8 cellular contexts compared by ENCODE assay signal in genomic region chr10:69409176-69409495, GRCh38. TPM values are rescaled to one million over a fixed set of nuclear protein-coding genes. Genes with fewer than 3 reads are reported as not detected.
DNase-seq lines count a peak whose midpoint lies in the region; TF ChIP-seq lines count a peak whose summit lies in the region.

No MANE protein-coding gene starts in this region.

- intact Hi-C loops in ascending aorta (cut with DNase I), result loop anchor here (2.0 to 5.0 kb wide), 4 partner anchors 90 to 417 kb away; partner anchors contain the start of gene FAM241B
- intact Hi-C loops in testis (cut with DNase I; ENCODE audit: low total_unique reads), result no loop called here
- intact Hi-C loops in lower leg skin (cut with DNase I; ENCODE audit: low total_unique reads), result loop anchor here (10.0 kb wide), 1 partner anchor 226 kb away; the partner anchor contains the start of gene FAM241B

- H3K27me3 ChIP-seq in ascending aorta (no peaks in the 10 kb centered on the region), layer of hippocampus (ENCODE audit: control insufficient read depth, insufficient read depth, low read length) (no peaks in the 10 kb centered on the region), testis (no peaks in the 10 kb centered on the region)

- no peaks in the 10 kb centered on the region for H3K9me3 ChIP-seq in ascending aorta
- H3K9me3 ChIP-seq in testis, result no peaks in the 10 kb centered on the region

- H3K4me1 ChIP-seq in ascending aorta (peaks cover 5 to 24% of the 10 kb centered on the region in 2 donors), testis (peaks cover 12% of the 10 kb centered on the region)

- H3K4me3 ChIP-seq in ascending aorta (peak overlapping the region; percentile 39 to 62), testis (peak overlapping the region; percentile 44 to 53), lower leg skin (ENCODE audit: low read depth, poor library complexity, severe bottlenecking) (no peak overlapping the region)

- 2 to 6% methylated on average over 5 to 7 of the region's 7 CpGs for WGBS in testis, 2 donors
- WGBS in lower leg skin, 2 donors, result 7 to 15% methylated on average over 6 to 7 of the region's 7 CpGs

- DNase-seq in DMS153 treated with DMSO at 0.1 percent for 48 hours (lab: John Stamatoyannopoulos, UW; ENCODE audit: unreplicated experiment) (peak; percentile 49), DMS153 (lab: John Stamatoyannopoulos, UW) (no peak), ascending aorta (ENCODE audit: low spot score in 2 of 2) (no peak), testis (no peak), SHP77 treated with DMSO at 0.1 percent for 48 hours (lab: John Stamatoyannopoulos, UW) (no peak), lower leg skin (ENCODE audit: low spot score in 2 of 2) (no peak), HK-2 (ENCODE audit: unreplicated experiment) (no peak)

- H3K36me3 ChIP-seq in ascending aorta (peaks cover 0 to 4% of the 10 kb centered on the region in 2 donors), testis (ENCODE audit: low read depth, missing control alignments) (no peaks in the 10 kb centered on the region)

- no peak for TF ChIP-seq CTCF in ascending aorta (IDR thresholded peaks at IDR 0.05)
- no peak for TF ChIP-seq CTCF in testis (IDR thresholded peaks at IDR 0.05)
- TF ChIP-seq CTCF in lower leg skin (IDR thresholded peaks at IDR 0.05), result no peak

- no peak for TF ChIP-seq POLR2A in testis (IDR thresholded peaks at IDR 0.05)
- TF ChIP-seq POLR2A in lower leg skin (IDR thresholded peaks at IDR 0.05), result no peak

- H3K27ac ChIP-seq in ascending aorta, result peak overlapping the region; percentile 91 to 95
- peak overlapping the region; percentile 69 for H3K27ac ChIP-seq in layer of hippocampus (ENCODE audit: low read depth, low read length)
- H3K27ac ChIP-seq in testis, result peak overlapping the region; percentile 73 to 97

RNA-seq across cellular contexts. Expression of gene TACR2, which starts 7.6 kb away (rescaled TPM):
- not detected for total RNA-seq in ascending aorta
- under 1 TPM; 0.74 to 0.87 TPM for total RNA-seq in testis
- 0.91 TPM for polyA plus RNA-seq in testis (ENCODE audit: insufficient read depth, low read depth, low replicate concordance)
- 1 to 10 TPM in 2 of 4 donors, under 1 TPM in 1, not detected in 1; 0.29 to 1.8 (median 1.7) TPM for total RNA-seq in lower leg skin

RNA-seq across cellular contexts. Expression of gene TSPAN15, which starts 42.1 kb away (rescaled TPM):
- total RNA-seq in ascending aorta (31.9 TPM), testis (10 to 100 TPM; 35.3 to 37.5 TPM), lower leg skin (10 to 100 TPM in 3 of 4 donors, 1 to 10 TPM in 1; 5.9 to 47.7 (median 13.0) TPM)
- polyA plus RNA-seq in testis (ENCODE audit: insufficient read depth, low read depth, low replicate concordance), result 29.7 TPM
